In genomic region chr5:126852104-126852531, GRCh38 we compare ENCODE assay signal across 8 cellular contexts.
A peak's percentile ranks its signal among the peaks of the same experiment; 100 is the strongest.
DNase-seq lines count a peak whose midpoint lies in the region; ATAC-seq and TF ChIP-seq lines count a peak whose summit lies in the region.

No MANE protein-coding gene starts in this region.

- no peaks in the 10 kb centered on the region for H3K27me3 Mint-ChIP-seq in activated naive CD8-positive, alpha-beta T cell
- H3K27me3 Mint-ChIP-seq in neural crest cell (ENCODE audit: low read depth), result no peaks in the 10 kb centered on the region

- TF ChIP-seq EP300 in SK-N-SH (IDR thresholded peaks at IDR 0.05; ENCODE audit: borderline replicate concordance in 1 of 2, low read depth in 1 of 2, low read length in 1 of 2), result no peak

- no peak overlapping the region for H3K27ac ChIP-seq in SJCRH30
- no peak overlapping the region for H3K27ac ChIP-seq in effector memory CD4-positive, alpha-beta T cell (ENCODE audit: insufficient read depth, low read length, poor library complexity, severe bottlenecking)
- H3K27ac ChIP-seq in SK-N-SH (ENCODE audit: low read depth in 2 of 2, low read length in 1 of 2), result no peak overlapping the region

- no peak overlapping the region for H2AFZ ChIP-seq in SK-N-SH (ENCODE audit: low read depth)

- H3K9me3 ChIP-seq in SJCRH30 (replicated peaks) (0 out of 2 replicates have a peak, but pooled peaks cover 4% of the 10 kb centered on the region), SK-N-SH (no peaks in the 10 kb centered on the region)
- no peaks in the 10 kb centered on the region for H3K9me3 ChIP-seq in effector memory CD4-positive, alpha-beta T cell (ENCODE audit: control insufficient read depth, low read length)

- H3K4me3 ChIP-seq in SJCRH30, result no peak overlapping the region
- no peak overlapping the region for H3K4me3 ChIP-seq in effector memory CD4-positive, alpha-beta T cell (ENCODE audit: insufficient read depth, low read depth, low read length, poor library complexity, severe bottlenecking)
- no peak overlapping the region for H3K4me3 ChIP-seq in SK-N-SH (ENCODE audit: low read depth in 2 of 2, low read length in 1 of 2)

- H3F3A ChIP-seq in SK-N-SH (replicated peaks; ENCODE audit: insufficient read depth), result no peaks in the 10 kb centered on the region

- no peak overlapping the region for H3K4me2 ChIP-seq in SK-N-SH

- no peaks in the 10 kb centered on the region for H3K79me2 ChIP-seq in SK-N-SH (ENCODE audit: insufficient read depth)

- H3K4me1 ChIP-seq in SJCRH30 (peaks cover 10% of the 10 kb centered on the region), SK-N-SH (ENCODE audit: control insufficient read depth in 1 of 2, insufficient read depth in 2 of 2, low read depth in 1 of 2, low read length in 1 of 2) (peaks cover 0 to 12% of the 10 kb centered on the region in 2 experiments; a peak in 1 of 4 replicates)
- peaks cover 26% of the 10 kb centered on the region for H3K4me1 ChIP-seq in effector memory CD4-positive, alpha-beta T cell (ENCODE audit: control insufficient read depth, insufficient read depth, low read length, poor library complexity, severe bottlenecking)

- DNase-seq in neural crest cell (ENCODE audit: low read depth, low spot score), result no peak
- no peak for DNase-seq in retina
- no peak for DNase-seq in SJCRH30
- DNase-seq in effector memory CD4-positive, alpha-beta T cell, result no peak
- no peak for DNase-seq in SK-N-SH

- peaks cover 5% of the 10 kb centered on the region for H3K36me3 Mint-ChIP-seq in activated naive CD8-positive, alpha-beta T cell
- peaks cover 25% of the 10 kb centered on the region for H3K36me3 Mint-ChIP-seq in neural crest cell (ENCODE audit: low read depth)

- H3K27me3 ChIP-seq in SJCRH30, result no peaks in the 10 kb centered on the region
- no peaks in the 10 kb centered on the region for H3K27me3 ChIP-seq in effector memory CD4-positive, alpha-beta T cell (replicated peaks; ENCODE audit: control insufficient read depth, insufficient read depth, low read length, poor library complexity, severe bottlenecking)
- H3K27me3 ChIP-seq in SK-N-SH (ENCODE audit: insufficient read depth), result no peaks in the 10 kb centered on the region

- H3K4me1 Mint-ChIP-seq in activated naive CD8-positive, alpha-beta T cell (ENCODE audit: low read depth), result peaks cover 60% of the 10 kb centered on the region
- H3K4me1 Mint-ChIP-seq in neural crest cell, result peaks cover 74% of the 10 kb centered on the region

- peak overlapping the region; percentile 83 for H3K4me3 Mint-ChIP-seq in activated naive CD8-positive, alpha-beta T cell
- H3K4me3 Mint-ChIP-seq in neural crest cell, result no peak overlapping the region

- peak overlapping the region; percentile 84 for H3K27ac Mint-ChIP-seq in activated naive CD8-positive, alpha-beta T cell
- H3K27ac Mint-ChIP-seq in neural crest cell (ENCODE audit: unreplicated experiment), result peak overlapping the region; percentile 50

- peak; percentile 87 for ATAC-seq in GM19035 (IDR thresholded peaks at IDR 0.05; ENCODE audit: unreplicated experiment)
- peak; percentile 83 for ATAC-seq in HG02840 (IDR thresholded peaks at IDR 0.05; ENCODE audit: low FRiP score, unreplicated experiment)

- TF ChIP-seq CTCF in neural crest cell (conservative IDR thresholded peaks at IDR 0.05), result no peak
- TF ChIP-seq CTCF in SK-N-SH (IDR thresholded peaks at IDR 0.05), result no peak

- CTCF ChIA-PET in SK-N-SH (lab: Yijun Ruan, JAX), result no interaction called here

- peaks cover 5% of the 10 kb centered on the region; the same call in 1 of the 2 replicates for H3K36me3 ChIP-seq in SJCRH30
- H3K36me3 ChIP-seq in effector memory CD4-positive, alpha-beta T cell (ENCODE audit: control insufficient read depth, insufficient read depth, low read length), result no peaks in the 10 kb centered on the region
- no peaks in the 10 kb centered on the region for H3K36me3 ChIP-seq in SK-N-SH (replicated peaks in 1 of 2; ENCODE audit: control insufficient read depth in 1 of 2, insufficient read depth in 2 of 2, low read length in 1 of 2)

- no peak overlapping the region for H3K9ac ChIP-seq in SK-N-SH

- no peaks in the 10 kb centered on the region for H4K20me1 ChIP-seq in SK-N-SH (ENCODE audit: insufficient read depth)

- H3K9me2 ChIP-seq in SK-N-SH, result no peaks in the 10 kb centered on the region

- H3K9me3 Mint-ChIP-seq in activated naive CD8-positive, alpha-beta T cell (ENCODE audit: low read depth), result no peaks in the 10 kb centered on the region
- H3K9me3 Mint-ChIP-seq in neural crest cell, result peaks cover 3% of the 10 kb centered on the region

- TF ChIP-seq RAD21 in SK-N-SH (IDR thresholded peaks at IDR 0.05; ENCODE audit: low read length), result no peak

- POLR2A ChIA-PET in SK-N-SH (lab: Yijun Ruan, JAX), result no interaction called here

- 98% methylated on average over 3 of the region's 3 CpGs for WGBS in SK-N-SH (ENCODE audit: low lambda C conversion rate)

TF ChIP-seq in SK-N-SH, 30 proteins besides CTCF, POLR2A, EP300 and RAD21:
- TF ChIP-seq NFIC (IDR thresholded peaks at IDR 0.05; ENCODE audit: borderline replicate concordance), result no peak
- no peak for TF ChIP-seq TAF1 (IDR thresholded peaks at IDR 0.05; ENCODE audit: borderline replicate concordance, low read depth, low read length)
- no peak for TF ChIP-seq FOSL2 (IDR thresholded peaks at IDR 0.05; ENCODE audit: borderline replicate concordance, low read depth)
- no peak for TF ChIP-seq PBX3 (IDR thresholded peaks at IDR 0.05)
- TF ChIP-seq GABPA (IDR thresholded peaks at IDR 0.05; ENCODE audit: low read depth), result no peak
- TF ChIP-seq MAX (IDR thresholded peaks at IDR 0.05; ENCODE audit: low read depth), result no peak
